Comparison of ENCODE assay signal across 14 cellular contexts in the genomic region with DNA sequence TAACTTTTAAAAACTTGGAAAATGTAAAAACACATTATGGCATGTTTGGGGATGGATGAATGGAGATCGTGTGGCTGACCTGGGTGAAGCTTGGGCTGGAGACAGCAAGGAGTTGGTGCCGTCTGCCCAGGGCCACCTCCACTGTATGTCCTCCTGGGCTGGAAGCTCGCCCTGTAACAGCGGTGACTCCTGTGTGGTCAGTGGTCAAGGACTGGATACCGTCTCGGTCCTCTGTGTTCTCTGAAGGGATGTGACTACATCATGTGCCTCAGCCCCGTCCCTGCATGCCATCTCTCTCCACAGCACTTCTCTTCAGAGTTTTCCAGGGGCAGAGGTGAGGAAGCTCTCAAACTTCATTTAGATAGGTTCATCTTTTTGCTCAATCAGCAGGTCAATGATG.
"Had no signal": no experiment of that assay in that cellular context is flagged by ENCODE, and none has a peak within 500 bp of the region (broad histone marks: within the 10 kb centered on the region; RNA-seq: fewer than 3 reads in every experiment).

No MANE protein-coding gene starts in this region.

- DNase-seq: activated CD4-positive, alpha-beta T cell treated with anti-CD3 and anti-CD28 coated beads, Interleukin-2, amount 10 ng/mL, durations not matched to agents 24 days and 14 days; activated CD8-positive, alpha-beta memory T cell treated with anti-CD3 and anti-CD28 coated beads for 24 hours; activated naive CD4-positive, alpha-beta T cell treated with anti-CD3 and anti-CD28 coated beads, Interleukin-2, amount 50 U/mL, for 16 hours; amniotic stem cell; dorsolateral prefrontal cortex; left lung; mesendoderm; pancreas; stimulated activated CD4-positive, alpha-beta T cell treated with anti-CD3 and anti-CD28 coated beads, Interleukin-2, amount 100 ng/mL, for 24 hours; stimulated activated naive CD4-positive, alpha-beta T cell treated with Interleukin-2 at 50 U/mL for 16 hours; T-helper 17 cell had no signal

- H3K36me3 ChIP-seq: breast epithelium, pancreas had no signal

- FAIRE-seq: pancreas had no signal

- H3K27me3 Mint-ChIP-seq: activated CD4-positive, alpha-beta T cell treated with anti-CD3 and anti-CD28 coated beads, Interleukin-2, amount 10 ng/mL, durations not matched to agents 24 days and 14 days; T-helper 17 cell had no signal

- H3K27ac ChIP-seq: breast epithelium, dorsolateral prefrontal cortex, left lung, pancreas had no signal

- H3K9me3 Mint-ChIP-seq: activated CD4-positive, alpha-beta T cell treated with anti-CD3 and anti-CD28 coated beads, Interleukin-2, amount 10 ng/mL, durations not matched to agents 24 days and 14 days; neural crest cell; WTC11 had no signal

- H3K9me3 ChIP-seq: breast epithelium, left lung, pancreas had no signal

- ATAC-seq: left lung, pancreas, T-helper 17 cell, WTC11 had no signal

- H3K27ac Mint-ChIP-seq: activated CD4-positive, alpha-beta T cell treated with anti-CD3 and anti-CD28 coated beads, Interleukin-2, amount 10 ng/mL, durations not matched to agents 24 days and 14 days; T-helper 17 cell had no signal

- H3K27me3 ChIP-seq: breast epithelium, dorsolateral prefrontal cortex, left lung, pancreas had no signal

- H3K4me3 ChIP-seq: breast epithelium, dorsolateral prefrontal cortex, left lung, pancreas had no signal

- H3K4me3 Mint-ChIP-seq: activated CD4-positive, alpha-beta T cell treated with anti-CD3 and anti-CD28 coated beads, Interleukin-2, amount 10 ng/mL, durations not matched to agents 24 days and 14 days; neural crest cell; T-helper 17 cell; WTC11 had no signal
